16 cellular contexts compared by ENCODE assay signal in the genomic region with DNA sequence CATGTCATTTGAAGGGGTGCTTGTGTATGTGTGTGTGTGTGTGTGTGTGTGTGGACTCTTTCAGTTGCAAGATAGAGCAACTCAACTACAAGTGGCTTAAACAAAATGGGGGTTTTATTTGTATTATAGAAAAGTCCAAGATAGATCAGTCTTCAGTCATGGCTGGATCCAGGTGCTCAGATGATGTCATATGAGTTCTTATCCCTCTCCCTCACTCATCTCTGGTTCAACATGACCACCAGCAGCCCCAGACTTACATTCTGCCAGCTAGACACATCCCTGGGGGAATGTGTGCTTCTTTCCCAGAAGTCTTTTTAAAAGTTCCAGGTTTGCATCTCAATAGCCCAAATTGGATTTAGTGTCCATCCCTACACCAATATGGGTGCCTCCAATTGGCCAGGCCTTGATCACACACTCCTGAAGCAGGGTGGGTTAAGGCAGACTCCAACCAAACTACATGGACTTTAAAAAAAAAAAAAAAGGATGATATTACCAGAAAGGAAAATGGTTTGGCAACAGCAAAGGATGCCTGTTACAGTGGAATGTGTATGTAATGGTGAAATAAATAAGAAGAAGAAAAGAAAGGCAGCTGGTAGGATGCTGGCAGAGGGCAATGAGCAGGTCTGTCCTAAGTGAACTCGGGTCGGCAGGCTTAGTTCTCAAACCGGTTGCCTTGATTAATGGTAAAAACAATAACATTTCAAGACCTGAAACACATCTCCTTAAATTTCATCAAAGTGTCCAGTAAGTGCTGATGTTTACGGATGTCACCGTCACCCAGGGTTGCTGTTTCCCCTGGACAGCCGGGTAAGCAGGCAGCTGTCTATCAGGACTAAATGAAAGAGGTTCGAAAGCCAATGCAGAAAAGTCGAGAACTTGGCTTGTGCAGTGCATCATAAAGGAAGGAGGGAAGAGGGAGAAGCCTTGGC.
DNase-seq lines count a peak whose midpoint lies in the region; ATAC-seq and TF ChIP-seq lines count a peak whose summit lies in the region.
"Had no signal": no experiment of that assay in that cellular context is flagged by ENCODE, and none has a peak within 500 bp of the region (broad histone marks: within the 10 kb centered on the region; RNA-seq: fewer than 3 reads in every experiment).

No MANE protein-coding gene starts in this region.

- H3K36me3 Mint-ChIP-seq in osteocyte (ENCODE audit: unreplicated experiment) = peaks cover 3% of the 10 kb centered on the region
- H3K36me3 Mint-ChIP-seq in activated T-helper 1 cell treated with anti-CD3 and anti-CD28 coated beads, Interleukin-12 subunit alpha, Interleukin-12 subunit beta, Interleukin-2, Interleukin-4 antibody, amounts not matched to agents 30 ng/mL and 10 ng/mL and 1 ng/mL, durations not matched to agents 14 hours and 24 hours and 36 hours (ENCODE audit: low read depth) = no peaks in the 10 kb centered on the region
- H3K36me3 Mint-ChIP-seq: activated naive CD4-positive, alpha-beta T cell treated with anti-CD3 and anti-CD28 coated beads, Interleukin-2, amount 10 ng/mL, durations not matched to agents 7 days and 5 days; CD14-positive monocyte had no signal

- peak overlapping the region; percentile 72 for H3K27ac Mint-ChIP-seq in osteocyte (ENCODE audit: unreplicated experiment)
- H3K27ac Mint-ChIP-seq in activated T-helper 1 cell treated with anti-CD3 and anti-CD28 coated beads, Interleukin-12 subunit alpha, Interleukin-12 subunit beta, Interleukin-2, Interleukin-4 antibody, amounts not matched to agents 30 ng/mL and 10 ng/mL and 1 ng/mL, durations not matched to agents 14 hours and 24 hours and 36 hours = no peak overlapping the region
- H3K27ac Mint-ChIP-seq: activated naive CD4-positive, alpha-beta T cell treated with anti-CD3 and anti-CD28 coated beads, Interleukin-2, amount 10 ng/mL, durations not matched to agents 7 days and 5 days; CD14-positive monocyte had no signal

- H3K27me3 Mint-ChIP-seq in osteocyte (ENCODE audit: unreplicated experiment) = peaks cover 9% of the 10 kb centered on the region
- H3K27me3 Mint-ChIP-seq in activated T-helper 1 cell treated with anti-CD3 and anti-CD28 coated beads, Interleukin-12 subunit alpha, Interleukin-12 subunit beta, Interleukin-2, Interleukin-4 antibody, amounts not matched to agents 30 ng/mL and 10 ng/mL and 1 ng/mL, durations not matched to agents 14 hours and 24 hours and 36 hours (ENCODE audit: insufficient read depth) = peaks cover 8% of the 10 kb centered on the region

- no peaks in the 10 kb centered on the region for H3K9me3 Mint-ChIP-seq in osteocyte (ENCODE audit: unreplicated experiment)
- H3K9me3 Mint-ChIP-seq in activated T-helper 1 cell treated with anti-CD3 and anti-CD28 coated beads, Interleukin-12 subunit alpha, Interleukin-12 subunit beta, Interleukin-2, Interleukin-4 antibody, amounts not matched to agents 30 ng/mL and 10 ng/mL and 1 ng/mL, durations not matched to agents 14 hours and 24 hours and 36 hours = peaks cover 6% of the 10 kb centered on the region
- H3K9me3 Mint-ChIP-seq: activated naive CD4-positive, alpha-beta T cell treated with anti-CD3 and anti-CD28 coated beads, Interleukin-2, amount 10 ng/mL, durations not matched to agents 7 days and 5 days; CD14-positive monocyte had no signal

- DNase-seq in COLO668 (lab: John Stamatoyannopoulos, UW; ENCODE audit: unreplicated experiment) (peak; percentile 67), LHCN-M2 (ENCODE audit: low read depth) (peak; percentile 71), choroid plexus epithelial cell (ENCODE audit: low read depth) (peak; percentile 53), osteocyte (ENCODE audit: extremely low spot score, unreplicated experiment) (no peak), T-helper 9 cell (no peak), activated gamma-delta T cell (lab: John Stamatoyannopoulos, UW) (no peak)
- no peak for DNase-seq in activated T-helper 1 cell treated with anti-CD3 and anti-CD28 coated beads, Interleukin-12 subunit alpha, Interleukin-12 subunit beta, Interleukin-2, Interleukin-4 antibody, amounts not matched to agents 30 ng/mL and 10 ng/mL and 1 ng/mL, durations not matched to agents 14 hours and 24 hours and 36 hours (ENCODE audit: low spot score)
- DNase-seq: activated CD4-positive, alpha-beta T cell treated with anti-CD3 and anti-CD28 coated beads, Interleukin-2, amount 50 U/mL, for 1 hour; activated naive CD4-positive, alpha-beta T cell treated with anti-CD3 and anti-CD28 coated beads, Interleukin-2, amount 10 ng/mL, durations not matched to agents 7 days and 5 days; dorsolateral prefrontal cortex; KBM-7; psoas muscle had no signal

- peaks cover 36% of the 10 kb centered on the region for H3K4me1 Mint-ChIP-seq in osteocyte (ENCODE audit: unreplicated experiment)
- peaks cover 21% of the 10 kb centered on the region for H3K4me1 Mint-ChIP-seq in activated T-helper 1 cell treated with anti-CD3 and anti-CD28 coated beads, Interleukin-12 subunit alpha, Interleukin-12 subunit beta, Interleukin-2, Interleukin-4 antibody, amounts not matched to agents 30 ng/mL and 10 ng/mL and 1 ng/mL, durations not matched to agents 14 hours and 24 hours and 36 hours (ENCODE audit: low read depth)

- H3K4me3 Mint-ChIP-seq in osteocyte (ENCODE audit: unreplicated experiment) = no peak overlapping the region
- no peak overlapping the region for H3K4me3 Mint-ChIP-seq in activated T-helper 1 cell treated with anti-CD3 and anti-CD28 coated beads, Interleukin-12 subunit alpha, Interleukin-12 subunit beta, Interleukin-2, Interleukin-4 antibody, amounts not matched to agents 30 ng/mL and 10 ng/mL and 1 ng/mL, durations not matched to agents 14 hours and 24 hours and 36 hours
- H3K4me3 Mint-ChIP-seq: activated naive CD4-positive, alpha-beta T cell treated with anti-CD3 and anti-CD28 coated beads, Interleukin-2, amount 10 ng/mL, durations not matched to agents 7 days and 5 days; CD14-positive monocyte had no signal

- no peak for ATAC-seq in HG03039 (IDR thresholded peaks at IDR 0.05; ENCODE audit: unreplicated experiment)
- ATAC-seq: psoas muscle had no signal

- intact Hi-C loops in activated T-helper 1 cell treated with anti-CD3 and anti-CD28 coated beads, Interleukin-12 subunit alpha, Interleukin-12 subunit beta, Interleukin-2, Interleukin-4 antibody, amounts not matched to agents 30 ng/mL and 10 ng/mL and 1 ng/mL, durations not matched to agents 14 hours and 24 hours and 36 hours (cut with micrococcal nuclease) = loop anchor here (2.0 to 10.0 kb wide), 4 partner anchors 29 to 563 kb away; partner anchors contain the start of gene TBC1D19

- peak overlapping the region; percentile 22 for H3K4me3 ChIP-seq in choroid plexus epithelial cell (ENCODE audit: low read depth, low read length)
- H3K4me3 ChIP-seq: HAP-1, psoas muscle, testis had no signal

- no peak for TF ChIP-seq CTCF in choroid plexus epithelial cell (conservative IDR thresholded peaks at IDR 0.05; ENCODE audit: low read depth, low read length)
- no peak for TF ChIP-seq CTCF in osteocyte (IDR thresholded peaks at IDR 0.05)

Comparison
In these comparisons a context has a peak if more than half of its experiments do, and no peak if none do; other contexts are left out.
1. DNase-seq: peak in COLO668 (single experiment), LHCN-M2 (single experiment) and choroid plexus epithelial cell (single experiment); none in osteocyte (single experiment), T-helper 9 cell (single experiment), activated T-helper 1 cell treated with anti-CD3 and anti-CD28 coated beads, Interleukin-12 subunit alpha, Interleukin-12 subunit beta, Interleukin-2, Interleukin-4 antibody, amounts not matched to agents 30 ng/mL and 10 ng/mL and 1 ng/mL, durations not matched to agents 14 hours and 24 hours and 36 hours (single experiment) and activated gamma-delta T cell (single experiment).